8 cellular contexts compared by ENCODE assay signal in genomic region chr7:30026229-30027064, GRCh38. TPM values are rescaled to one million over a fixed set of nuclear protein-coding genes. Genes with fewer than 3 reads are reported as not detected.
DNase-seq lines count a peak whose midpoint lies in the region; ATAC-seq and TF ChIP-seq lines count a peak whose summit lies in the region.

Gene FKBP14 (minus strand): TSS chr7:30026702. CDS start chr7:30026508, 194 bp downstream.

- no peaks in the 10 kb centered on the region for H3K36me3 ChIP-seq in left ventricle myocardium inferior
- H3K36me3 ChIP-seq in upper lobe of right lung, result no peaks in the 10 kb centered on the region

- intact Hi-C loops in left ventricle myocardium inferior (cut with micrococcal nuclease) (no loop called here), posterior vena cava (cut with DNase I) (no loop called here), upper lobe of right lung (cut with DNase I) (no loop called here)

- peaks cover 1% of the 10 kb centered on the region for H3K36me3 Mint-ChIP-seq in T-helper 1 cell treated with Interleukin-12 subunit alpha and Interleukin-12 subunit beta and Interleukin-4 antibody, amounts not matched to agents 30 μg/mL and 1 μg/mL, for 36 hours (ENCODE audit: low read depth)

- peak; percentile 74 for ATAC-seq in HG02852 (IDR thresholded peaks at IDR 0.05; ENCODE audit: unreplicated experiment)
- ATAC-seq in upper lobe of right lung, result peak; percentile 93

- in situ Hi-C loops in GM13977 (cut with MboI; ENCODE audit: low pct_unique_long_range_greater_than_20kb, low sequenced_read_pairs, unreplicated experiment), result no loop called here

- H3K9me3 Mint-ChIP-seq in T-helper 1 cell treated with Interleukin-12 subunit alpha and Interleukin-12 subunit beta and Interleukin-4 antibody, amounts not matched to agents 30 μg/mL and 1 μg/mL, for 36 hours, result no peaks in the 10 kb centered on the region

- no peaks in the 10 kb centered on the region for H3K27me3 ChIP-seq in left ventricle myocardium inferior (ENCODE audit: low read depth)
- no peaks in the 10 kb centered on the region for H3K27me3 ChIP-seq in upper lobe of right lung

- DNase-seq in GM13977 (ENCODE audit: low spot score) (peak; percentile 90), NCI-H1436 treated with DMSO at 0.1 percent for 48 hours (lab: John Stamatoyannopoulos, UW) (peak; percentile 96), left ventricle myocardium inferior (peak; percentile 97), posterior vena cava (ENCODE audit: low spot score) (peak; percentile 99), upper lobe of right lung (peak; percentile 97)

- peak within 1 kb of the TSS; percentile 95 for H3K27ac Mint-ChIP-seq in T-helper 1 cell treated with Interleukin-12 subunit alpha and Interleukin-12 subunit beta and Interleukin-4 antibody, amounts not matched to agents 30 μg/mL and 1 μg/mL, for 36 hours

- no peak for TF ChIP-seq CTCF in GM13977 (IDR thresholded peaks at IDR 0.05; ENCODE audit: extremely low read depth, insufficient read depth, missing control alignments)
- TF ChIP-seq CTCF in left ventricle myocardium inferior (IDR thresholded peaks at IDR 0.05; ENCODE audit: borderline replicate concordance), result no peak
- TF ChIP-seq CTCF in upper lobe of right lung (IDR thresholded peaks at IDR 0.05), result no peak

- H3K4me1 ChIP-seq in left ventricle myocardium inferior (peaks cover 58% of the 10 kb centered on the region), upper lobe of right lung (peaks cover 31% of the 10 kb centered on the region)

- H3K9me3 ChIP-seq in left ventricle myocardium inferior (replicated peaks), result no peaks in the 10 kb centered on the region
- no peaks in the 10 kb centered on the region for H3K9me3 ChIP-seq in upper lobe of right lung

- peak within 1 kb of the TSS; percentile 60 for H3K27ac ChIP-seq in angular gyrus (ENCODE audit: low read depth, low read length)
- H3K27ac ChIP-seq in left ventricle myocardium inferior (replicated peaks), result peak within 1 kb of the TSS; percentile 94
- H3K27ac ChIP-seq in upper lobe of right lung, result peak within 1 kb of the TSS; percentile 83

- H3K27me3 Mint-ChIP-seq in T-helper 1 cell treated with Interleukin-12 subunit alpha and Interleukin-12 subunit beta and Interleukin-4 antibody, amounts not matched to agents 30 μg/mL and 1 μg/mL, for 36 hours (ENCODE audit: low read depth), result no peaks in the 10 kb centered on the region

- peaks cover 37% of the 10 kb centered on the region for H3K4me1 Mint-ChIP-seq in T-helper 1 cell treated with Interleukin-12 subunit alpha and Interleukin-12 subunit beta and Interleukin-4 antibody, amounts not matched to agents 30 μg/mL and 1 μg/mL, for 36 hours (ENCODE audit: low read depth)

- H3K4me3 ChIP-seq in left ventricle myocardium inferior, result peak within 1 kb of the TSS; percentile 95
- peak within 1 kb of the TSS; percentile 84 for H3K4me3 ChIP-seq in upper lobe of right lung

- peak within 1 kb of the TSS; percentile 94 for H3K4me3 Mint-ChIP-seq in T-helper 1 cell treated with Interleukin-12 subunit alpha and Interleukin-12 subunit beta and Interleukin-4 antibody, amounts not matched to agents 30 μg/mL and 1 μg/mL, for 36 hours

RNA-seq across cellular contexts. Expression of gene FKBP14, which starts in this region (rescaled TPM):
- total RNA-seq in left ventricle myocardium inferior (12.0 TPM), posterior vena cava (10 to 100 TPM; 25.4 to 27.9 TPM), upper lobe of right lung (11.5 TPM)

Comparison
In these comparisons a context has a peak if more than half of its experiments do, and no peak if none do; other contexts are left out.
1. Peak in every context shown above with its lines: DNase-seq, ATAC-seq, H3K4me3 ChIP-seq and H3K27ac ChIP-seq.